8 cellular contexts compared by ENCODE assay signal in genomic region chr1:19391596-19391981, GRCh38.
A peak's percentile ranks its signal among the peaks of the same experiment; 100 is the strongest.
DNase-seq lines count a peak whose midpoint lies in the region; ATAC-seq, FAIRE-seq and TF ChIP-seq lines count a peak whose summit lies in the region.

No MANE protein-coding gene starts in this region.

- TF ChIP-seq CTCF in GM06990 (IDR thresholded peaks at IDR 0.05; ENCODE audit: insufficient read depth, low read length, poor library complexity, severe bottlenecking) (no peak), PC-3 (conservative IDR thresholded peaks at IDR 0.05; ENCODE audit: low read depth, low read length) (no peak), endothelial cell of umbilical vein (IDR thresholded peaks at IDR 0.05; ENCODE audit: extremely low read depth in 1 of 2, insufficient read depth in 1 of 2, low read depth in 1 of 2, low read length in 2 of 2) (no peak), gastrocnemius medialis (IDR thresholded peaks at IDR 0.05 in 4 of 5, conservative IDR thresholded peaks at IDR 0.05 in 1 of 5) (peak in 1 of 5 experiments; percentile 1)

- dilution Hi-C loops in endothelial cell of umbilical vein (cut with MboI; ENCODE audit: extremely low pct_ligation_motif_present, low sequenced_read_pairs): no loop called here

- no TSS peak for BruUV-seq in PC-3 (replicated peaks; lab: Mats Ljungman, UMichigan)
- BruUV-seq in endothelial cell of umbilical vein (replicated peaks; lab: Mats Ljungman, UMichigan): no TSS peak

- FAIRE-seq in endothelial cell of umbilical vein (lab: Jason Lieb, UNC): no peak

- intact Hi-C loops in PC-3 (cut with micrococcal nuclease): loop anchor here (1.0 to 10.0 kb wide), 4 partner anchors 63 to 262 kb away; partner anchors contain the start of gene CAPZB
- intact Hi-C loops in endothelial cell of umbilical vein (cut with micrococcal nuclease): loop anchor here (1.0 to 2.0 kb wide), 4 partner anchors 47 to 260 kb away; partner anchors contain the start of gene CAPZB
- intact Hi-C loops in gastrocnemius medialis (cut with DNase I; ENCODE audit: low total_unique reads): loop anchor here (5.0 kb wide), 1 partner anchor 206 kb away; a partner anchor contains a TSS

- H4K20me1 ChIP-seq in PC-3 (ENCODE audit: low read length): peaks cover 18% of the 10 kb centered on the region; the same call in 1 of the 2 replicates
- peaks cover 3% of the 10 kb centered on the region for H4K20me1 ChIP-seq in endothelial cell of umbilical vein (replicated peaks; ENCODE audit: control insufficient read depth, extremely low read depth, insufficient read depth, low read length)

- no peaks in the 10 kb centered on the region for H3K9me2 ChIP-seq in PC-3 (replicated peaks; ENCODE audit: low read length)

- DNase-seq in GM06990 (ENCODE audit: extremely low read depth, insufficient read length): no peak
- no peak for DNase-seq in PC-3
- DNase-seq in endothelial cell of umbilical vein (ENCODE audit: low read depth, low spot score): no peak
- no peak for DNase-seq in gastrocnemius medialis
- no peak for DNase-seq in NCI-H524 (lab: John Stamatoyannopoulos, UW)
- DNase-seq in Kasumi-1 (lab: John Stamatoyannopoulos, UW): no peak
- no peak for DNase-seq in NCI-H526 treated with DMSO at 0.1 percent for 48 hours (lab: John Stamatoyannopoulos, UW)

- H3K4me1 ChIP-seq in PC-3 (ENCODE audit: insufficient read depth, low read length) (peaks cover 4% of the 10 kb centered on the region; the same call in 1 of the 2 replicates), endothelial cell of umbilical vein (ENCODE audit: control insufficient read depth, extremely low read depth, insufficient read depth, low read length) (peaks cover 16% of the 10 kb centered on the region), gastrocnemius medialis (peaks cover 17 to 18% of the 10 kb centered on the region in 2 donors)

- TF ChIP-seq POLR2A in endothelial cell of umbilical vein (IDR thresholded peaks at IDR 0.05; ENCODE audit: low read depth, low read length): no peak
- no peak for TF ChIP-seq POLR2A in gastrocnemius medialis (IDR thresholded peaks at IDR 0.05)

- no peak overlapping the region for H2AFZ ChIP-seq in PC-3 (ENCODE audit: low read length)
- H2AFZ ChIP-seq in endothelial cell of umbilical vein (ENCODE audit: low read depth, low read length): no peak overlapping the region

- H3K9me3 ChIP-seq in PC-3 (ENCODE audit: low read length): no peaks in the 10 kb centered on the region
- H3K9me3 ChIP-seq in endothelial cell of umbilical vein (replicated peaks; ENCODE audit: control insufficient read depth, insufficient read depth, low read length): no peaks in the 10 kb centered on the region
- no peaks in the 10 kb centered on the region for H3K9me3 ChIP-seq in gastrocnemius medialis

- H3K36me3 ChIP-seq in GM06990 (ENCODE audit: control insufficient read depth, insufficient read depth, low read length): peaks cover 5% of the 10 kb centered on the region
- H3K36me3 ChIP-seq in PC-3 (ENCODE audit: low read depth, low read length): no peaks in the 10 kb centered on the region
- H3K36me3 ChIP-seq in endothelial cell of umbilical vein (ENCODE audit: control insufficient read depth in 2 of 2, extremely low read depth in 1 of 2, insufficient read depth in 2 of 2, low read length in 2 of 2): peaks cover 0 to 4% of the 10 kb centered on the region in 2 experiments
- H3K36me3 ChIP-seq in gastrocnemius medialis: no peaks in the 10 kb centered on the region

- POLR2A ChIA-PET in PC-3 (lab: Charles Lee; ENCODE audit: unreplicated experiment) (no interaction called here), endothelial cell of umbilical vein (lab: Charles Lee) (no interaction called here)

- H3K9ac ChIP-seq in PC-3 (ENCODE audit: low read length): no peak overlapping the region
- no peak overlapping the region for H3K9ac ChIP-seq in endothelial cell of umbilical vein (replicated peaks; ENCODE audit: extremely low read depth, insufficient read depth, low read length)

- peak overlapping the region; percentile 39 for H3K4me3 ChIP-seq in GM06990 (replicated peaks; ENCODE audit: low read depth, low read length)
- no peak overlapping the region for H3K4me3 ChIP-seq in PC-3 (ENCODE audit: low read length)
- no peak overlapping the region for H3K4me3 ChIP-seq in endothelial cell of umbilical vein (replicated peaks in 1 of 3; ENCODE audit: insufficient read depth in 1 of 3, low read depth in 1 of 3, low read length in 3 of 3)
- no peak overlapping the region for H3K4me3 ChIP-seq in gastrocnemius medialis

- no peaks in the 10 kb centered on the region for H3K9me1 ChIP-seq in endothelial cell of umbilical vein (replicated peaks; ENCODE audit: control insufficient read depth, extremely low read depth, insufficient read depth, low read length)

- ATAC-seq in PC-3 (peak; percentile 25; the same call in 1 of the 2 replicates), gastrocnemius medialis (peak in 1 of 2 donors; percentile 64), HG03039 (IDR thresholded peaks at IDR 0.05; ENCODE audit: unreplicated experiment) (no peak)

- H3K27me3 ChIP-seq in GM06990 (replicated peaks; ENCODE audit: control insufficient read depth, insufficient read depth, low read length) (no peaks in the 10 kb centered on the region), PC-3 (ENCODE audit: low read length) (no peaks in the 10 kb centered on the region), endothelial cell of umbilical vein (ENCODE audit: control insufficient read depth in 2 of 2, insufficient read depth in 2 of 2, low read length in 2 of 2) (no peaks in the 10 kb centered on the region), gastrocnemius medialis (no peaks in the 10 kb centered on the region)

- H3F3A ChIP-seq in PC-3 (ENCODE audit: low read length, unreplicated experiment): no peaks in the 10 kb centered on the region

- H3K79me2 ChIP-seq in PC-3 (ENCODE audit: low read length) (peaks cover 60% of the 10 kb centered on the region), endothelial cell of umbilical vein (ENCODE audit: control insufficient read depth, insufficient read depth, low read length) (peaks cover 70% of the 10 kb centered on the region)

- no peak overlapping the region for H3K27ac ChIP-seq in PC-3 (ENCODE audit: low read length)
- H3K27ac ChIP-seq in endothelial cell of umbilical vein (ENCODE audit: insufficient read depth, low read depth, low read length): peak overlapping the region; percentile 18
- H3K27ac ChIP-seq in gastrocnemius medialis: peak overlapping the region; percentile 38 to 71 (median 52)

- H3K4me2 ChIP-seq in PC-3 (ENCODE audit: low read length) (no peak overlapping the region), endothelial cell of umbilical vein (ENCODE audit: insufficient read depth, low read length) (peak overlapping the region; percentile 62)

- in situ Hi-C loops in gastrocnemius medialis (cut with MboI; ENCODE audit: low sequenced_read_pairs in 4 of 4): loop anchor here in 1 of 4 donors (25.0 kb wide), 1 partner anchor 96 kb away; the partner anchor contains the start of gene CAPZB

- CTCF ChIA-PET in PC-3 (lab: Charles Lee) (no interaction called here), endothelial cell of umbilical vein (lab: Charles Lee) (interaction anchor here (0.8 to 4.6 kb wide), 30 partner anchors 10 to 261 kb away, joined by 3 to 75 read pairs (median 4); no protein-coding TSS in a partner anchor)

TF ChIP-seq in endothelial cell of umbilical vein, 7 proteins besides CTCF, POLR2A, EP300 and RAD21:
- TF ChIP-seq MAX (IDR thresholded peaks at IDR 0.05; ENCODE audit: insufficient read depth, insufficient read length): no peak
- no peak for TF ChIP-seq MYC (IDR thresholded peaks at IDR 0.05; ENCODE audit: low read depth, low read length)
- TF ChIP-seq POLR2AphosphoS5 (IDR thresholded peaks at IDR 0.05; ENCODE audit: insufficient read depth, low read depth, low read length): no peak
- no peak for TF ChIP-seq FOS (IDR thresholded peaks at IDR 0.05; ENCODE audit: borderline replicate concordance, insufficient read depth, low read length)
- no peak for TF ChIP-seq JUN (IDR thresholded peaks at IDR 0.05; ENCODE audit: borderline replicate concordance, insufficient read depth, insufficient read length, low read depth)
- no peak for TF ChIP-seq GATA2 (IDR thresholded peaks at IDR 0.05; ENCODE audit: insufficient read depth, insufficient read length, low read depth, low read length)
- no peak for TF ChIP-seq EZH2 (IDR thresholded peaks at IDR 0.05; ENCODE audit: borderline replicate concordance, low read depth, low read length, severe bottlenecking)
TF ChIP-seq in endothelial cell of umbilical vein: peak in this region for 0.
